1 cellular context compared by ENCODE assay signal in genomic region chr7:151835636-151836035, GRCh38.
TF ChIP-seq lines count a peak whose summit lies in the region.

No MANE protein-coding gene starts in this region.

TF ChIP-seq in H1, 55 proteins besides CTCF, POLR2A, EP300 and RAD21:
- no peak for TF ChIP-seq HDAC6 (IDR thresholded peaks at IDR 0.05; ENCODE audit: low read depth, low read length)
- no peak for TF ChIP-seq CREB1 (IDR thresholded peaks at IDR 0.05)
- no peak for TF ChIP-seq FOSL1 (IDR thresholded peaks at IDR 0.05; ENCODE audit: insufficient read depth, low read depth, low read length)
- TF ChIP-seq HDAC2 (IDR thresholded peaks at IDR 0.05; ENCODE audit: borderline replicate concordance in 1 of 2, low read depth in 2 of 2, low read length in 2 of 2) = no peak
